Comparison of ENCODE assay signal across 21 cellular contexts in the genomic region with DNA sequence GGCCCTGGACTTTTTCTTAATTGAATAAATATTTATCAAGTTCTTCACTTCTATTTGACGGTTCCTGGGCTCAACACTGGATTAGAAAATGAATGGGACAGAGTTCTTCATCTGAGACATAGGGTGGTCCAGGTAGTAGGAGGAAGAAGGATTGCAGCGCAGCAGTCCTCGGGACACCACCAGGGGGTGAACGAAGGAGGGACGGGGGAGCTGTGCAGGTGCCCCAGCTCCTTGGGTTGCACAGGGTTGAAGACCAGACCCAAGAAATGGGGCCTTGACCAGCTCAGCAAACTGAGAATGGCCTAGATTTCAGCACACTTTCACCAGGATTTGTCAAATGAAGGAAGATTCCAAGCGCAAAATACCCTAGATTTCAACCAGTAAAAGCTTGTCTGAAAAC. TPM values are rescaled to one million over a fixed set of nuclear protein-coding genes. Genes with fewer than 3 reads are reported as not detected.
DNase-seq lines count a peak whose midpoint lies in the region; ATAC-seq, FAIRE-seq and TF ChIP-seq lines count a peak whose summit lies in the region.
"Had no signal": no experiment of that assay in that cellular context is flagged by ENCODE, and none has a peak within 500 bp of the region (broad histone marks: within the 10 kb centered on the region; RNA-seq: fewer than 3 reads in every experiment).

No MANE protein-coding gene starts in this region.

- no peaks in the 10 kb centered on the region for H3K9me3 ChIP-seq in kidney (ENCODE audit: control insufficient read depth in 1 of 2, low read length in 2 of 2)
- H3K9me3 ChIP-seq in neuronal stem cell (replicated peaks in 1 of 2; ENCODE audit: control insufficient read depth in 2 of 2, insufficient read depth in 1 of 2, low read depth in 1 of 2, low read length in 2 of 2) = no peaks in the 10 kb centered on the region
- H3K9me3 ChIP-seq: A549 had no signal

- H3K27ac ChIP-seq in brain microvascular endothelial cell (peak overlapping the region; percentile 34), kidney (ENCODE audit: low read depth in 2 of 2, low read length in 2 of 2) (no peak overlapping the region), neuronal stem cell (replicated peaks; ENCODE audit: low read length) (no peak overlapping the region)
- H3K27ac ChIP-seq: 22Rv1, A549, C4-2B had no signal

- H3K9ac ChIP-seq in kidney (ENCODE audit: low read length in 2 of 2) (no peak overlapping the region), neuronal stem cell (ENCODE audit: low read depth, low read length, poor library complexity) (no peak overlapping the region)

- intact Hi-C loops in kidney (cut with DNase I) = loop anchor here (5.0 to 10.0 kb wide), 2 partner anchors 90 to 152 kb away; no protein-coding TSS in a partner anchor

- H3K14ac ChIP-seq in neuronal stem cell (ENCODE audit: low read length) = no peak overlapping the region

- no peak overlapping the region for H2BK12ac ChIP-seq in neuronal stem cell (ENCODE audit: low read length)

- H3K18ac ChIP-seq in neuronal stem cell (ENCODE audit: low read length) = no peak overlapping the region

- H2BK15ac ChIP-seq in neuronal stem cell (ENCODE audit: low read length) = no peak overlapping the region

- in situ Hi-C loops in brain microvascular endothelial cell (cut with HindIII; ENCODE audit: low pct_ligation_motif_present, low sequenced_read_pairs) = loop anchor here (25.0 kb wide), 1 partner anchor 152 kb away; no protein-coding TSS in a partner anchor

- TF ChIP-seq CTCF in GM12872 (IDR thresholded peaks at IDR 0.05; ENCODE audit: insufficient read depth, low read depth, low read length) = 0 out of 3 replicates have a peak, but pooled peaks have one; percentile 1
- no peak for TF ChIP-seq CTCF in brain microvascular endothelial cell (IDR thresholded peaks at IDR 0.05; ENCODE audit: low read depth, low read length, missing control alignments)
- no peak for TF ChIP-seq CTCF in kidney (IDR thresholded peaks at IDR 0.05; ENCODE audit: borderline replicate concordance, extremely low read depth, insufficient read depth)
- peak; percentile 0 for TF ChIP-seq CTCF in retinal pigment epithelial cell (conservative IDR thresholded peaks at IDR 0.05; ENCODE audit: low read depth, low read length)

- no peak for DNase-seq in brain microvascular endothelial cell
- peak; percentile 57 for DNase-seq in kidney
- DNase-seq in retinal pigment epithelial cell (ENCODE audit: low read depth) = no peak
- no peak for DNase-seq in COR-L47 (lab: John Stamatoyannopoulos, UW)
- DNase-seq in activated CD4-positive, alpha-beta T cell treated with anti-CD3 and anti-CD28 coated beads, Interleukin-2, amount 50 U/mL, for 4 hours = no peak
- DNase-seq in neuronal stem cell (ENCODE audit: low spot score) = no peak
- DNase-seq: AML-193; CD4-positive, alpha-beta T cell; DMS153; DMS79; GDM1; H9 had no signal

- no peak overlapping the region for H2BK5ac ChIP-seq in neuronal stem cell (ENCODE audit: low read length)

- no peak overlapping the region for H2AK5ac ChIP-seq in neuronal stem cell (ENCODE audit: low read depth, low read length)

- H4K8ac ChIP-seq in neuronal stem cell (ENCODE audit: low read depth, low read length) = no peak overlapping the region

- H3K23ac ChIP-seq in neuronal stem cell (ENCODE audit: low read depth, low read length, poor library complexity) = no peak overlapping the region

- H3K4me3 ChIP-seq in brain microvascular endothelial cell (ENCODE audit: low read depth, low read length) = no peak overlapping the region
- no peak overlapping the region for H3K4me3 ChIP-seq in kidney (ENCODE audit: low read length in 2 of 2)
- H3K4me3 ChIP-seq in retinal pigment epithelial cell (ENCODE audit: low read length) = no peak overlapping the region
- no peak overlapping the region for H3K4me3 ChIP-seq in neuronal stem cell (ENCODE audit: low read length in 2 of 2)
- H3K4me3 ChIP-seq: A549 had no signal

- no peak overlapping the region for H2BK120ac ChIP-seq in neuronal stem cell (ENCODE audit: low read depth, low read length)

- peaks cover 5% of the 10 kb centered on the region for H3K79me1 ChIP-seq in neuronal stem cell (ENCODE audit: low read depth, low read length)

- FAIRE-seq in kidney (lab: Jason Lieb, UNC) = no peak
- FAIRE-seq: A549, H1, HepG2 had no signal

- H3K4me2 ChIP-seq in neuronal stem cell (ENCODE audit: insufficient read depth, low read length, poor library complexity, severe bottlenecking) = no peak overlapping the region
- H3K4me2 ChIP-seq: A549 had no signal

- no peak overlapping the region for H3K4ac ChIP-seq in neuronal stem cell (ENCODE audit: low read length)

- H3K36me3 ChIP-seq in brain microvascular endothelial cell (replicated peaks) (peaks cover 70% of the 10 kb centered on the region), kidney (ENCODE audit: control insufficient read depth in 1 of 2, insufficient read depth in 2 of 2, low read length in 2 of 2) (peaks cover 0 to 10% of the 10 kb centered on the region in 2 donors), neuronal stem cell (replicated peaks in 1 of 2; ENCODE audit: control insufficient read depth in 2 of 2, insufficient read depth in 2 of 2, low read length in 2 of 2) (peaks cover 23 to 86% of the 10 kb centered on the region in 2 donors)

- ATAC-seq in GM21825 (IDR thresholded peaks at IDR 0.05; ENCODE audit: unreplicated experiment) = no peak
- ATAC-seq: A549, HepG2 had no signal

- H3K4me1 ChIP-seq in kidney (ENCODE audit: control insufficient read depth in 1 of 2, insufficient read depth in 1 of 2, low read depth in 1 of 2, low read length in 2 of 2) (peaks cover 0 to 16% of the 10 kb centered on the region in 2 donors), neuronal stem cell (ENCODE audit: control insufficient read depth in 2 of 2, insufficient read depth in 1 of 2, low read depth in 1 of 2, low read length in 2 of 2) (peaks cover 8 to 12% of the 10 kb centered on the region in 2 donors)
- H3K4me1 ChIP-seq: A549 had no signal

- H4K91ac ChIP-seq in neuronal stem cell (ENCODE audit: low read depth, low read length, poor library complexity) = no peak overlapping the region

- no CpG with 5 or more reads among the region's 6 CpGs for WGBS in neuronal stem cell (ENCODE audit: extremely low coverage in 2 of 2, insufficient read length in 2 of 2, insufficient replicate concordance in 1 of 2), 2 donors

- H2AFZ ChIP-seq in neuronal stem cell (ENCODE audit: low read length) = no peak overlapping the region

- H3K27me3 ChIP-seq in brain microvascular endothelial cell (replicated peaks) (no peaks in the 10 kb centered on the region), neuronal stem cell (ENCODE audit: control insufficient read depth in 3 of 3, insufficient read depth in 3 of 3, low read depth in 1 of 3, low read length in 3 of 3) (no peaks in the 10 kb centered on the region)

RNA-seq across cellular contexts. Expression of a gene that starts 29.5 kb away (rescaled TPM):
- 63.6 TPM for total RNA-seq in kidney
- 15.0 TPM for polyA plus RNA-seq in kidney (ENCODE audit: insufficient read depth, low read depth, low replicate concordance)
- polyA plus RNA-seq in neuronal stem cell (2013, experiment 1 of 2) = 50.4 TPM
- polyA plus RNA-seq in neuronal stem cell (2013, experiment 2 of 2) = 51.5 TPM

RNA-seq across cellular contexts. Expression of a gene that starts 32.1 kb away (rescaled TPM):
- not detected for total RNA-seq in kidney
- not detected for polyA plus RNA-seq in kidney (ENCODE audit: insufficient read depth, low read depth, low replicate concordance)
- polyA plus RNA-seq in neuronal stem cell (2013, experiment 1 of 2) = not detected
- polyA plus RNA-seq in neuronal stem cell (2013, experiment 2 of 2) = not detected
- total RNA-seq: CD4-positive, alpha-beta T cell; Daoy; H1; H9; HepG2 had no signal
- polyA plus RNA-seq: A549, BJ, H1, HepG2 had no signal

Comparison
In these comparisons a context has a peak if more than half of its experiments do, and no peak if none do; other contexts are left out.
1. CTCF ChIP-seq: peak in GM12872 (single experiment) and retinal pigment epithelial cell (single experiment); none in brain microvascular endothelial cell (single experiment) and kidney (single experiment).